In the genomic region with DNA sequence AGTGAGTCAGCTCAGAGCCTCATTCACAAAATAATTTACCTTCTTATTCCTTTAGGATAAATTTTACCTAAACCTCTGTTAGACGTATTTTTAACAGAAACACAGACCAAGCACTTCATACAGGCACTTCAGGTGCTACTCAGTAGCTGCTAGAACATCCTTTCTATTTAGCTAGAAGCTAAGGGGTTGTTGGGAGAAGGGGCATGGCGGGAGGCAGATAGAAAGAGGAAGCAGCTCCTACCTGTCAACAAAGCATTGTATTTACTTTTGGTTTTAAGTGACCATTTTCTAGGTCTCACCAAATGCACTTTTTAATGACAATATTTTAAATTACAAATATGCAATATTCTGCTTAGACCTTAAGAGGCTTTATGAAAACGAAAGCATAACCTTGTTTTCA, we compare ENCODE assay signal across 7 cellular contexts. TPM values are rescaled to one million over a fixed set of nuclear protein-coding genes. Genes with fewer than 3 reads are reported as not detected.
DNase-seq lines count a peak whose midpoint lies in the region; ATAC-seq, FAIRE-seq and TF ChIP-seq lines count a peak whose summit lies in the region.
"Not testable (repeated sequence)": the region's sequence is repeated elsewhere in the genome, so short reads cannot be mapped to it uniquely, and the experiment has no call there.

No MANE protein-coding gene starts in this region.

- not testable (repeated sequence) for H3K9me3 ChIP-seq in GM12878 (replicated peaks; ENCODE audit: control insufficient read depth, insufficient read depth, low read length)

- H4K20me1 ChIP-seq in GM12878 (ENCODE audit: control insufficient read depth, insufficient read depth) = not testable (repeated sequence)

- TF ChIP-seq RAD21 in GM12878 (IDR thresholded peaks at IDR 0.05; ENCODE audit: insufficient read depth, low read depth, low read length) = not testable (repeated sequence)

- not testable (repeated sequence) for H3K79me2 ChIP-seq in GM12878 (ENCODE audit: control insufficient read depth, insufficient read depth, low read length)

- H3K27ac ChIP-seq in GM12878 (ENCODE audit: control insufficient read depth, insufficient read depth) = not testable (repeated sequence)

- TF ChIP-seq EP300 in GM12878 (IDR thresholded peaks at IDR 0.05; ENCODE audit: borderline replicate concordance in 1 of 2, control insufficient read depth in 1 of 2, low read depth in 2 of 2, low read length in 2 of 2) = not testable (repeated sequence)

- not testable (repeated sequence) for H2AFZ ChIP-seq in GM12878 (ENCODE audit: control insufficient read depth, low read depth, low read length)

- intact Hi-C loops in GM12878 (cut with micrococcal nuclease; ENCODE audit: unreplicated experiment) = not testable (repeated sequence)

- not testable (repeated sequence) for H3K4me2 ChIP-seq in GM12878 (ENCODE audit: control insufficient read depth, insufficient read depth)

- H3K4me3 ChIP-seq in GM12878 = not testable (repeated sequence)

- not testable (repeated sequence) for H3K4me1 ChIP-seq in GM12878 (ENCODE audit: control insufficient read depth, insufficient read depth, low read length)

- DNase-seq in GM12878 (ENCODE audit: low read depth, low spot score) = not testable (repeated sequence)

- BruUV-seq in GM12878 (replicated peaks; lab: Mats Ljungman, UMichigan) = not testable (repeated sequence)

- WGBS in GM12878 (ENCODE audit: insufficient coverage, insufficient replicate concordance, low lambda C conversion rate, missing lambda C conversion rate) = 0% methylated on average over 3 of the region's 3 CpGs

- TF ChIP-seq CTCF in GM12878 (IDR thresholded peaks at IDR 0.05 in 2 of 3, conservative IDR thresholded peaks at IDR 0.05 in 1 of 3; ENCODE audit: control insufficient read depth in 2 of 3, extremely low read depth in 1 of 3, insufficient read depth in 1 of 3, low read depth in 3 of 3, low read length in 3 of 3) = not testable (repeated sequence)

- CTCF ChIA-PET in GM12878 (lab: Yijun Ruan, JAX) = not testable (repeated sequence)

- not testable (repeated sequence) for TF ChIP-seq POLR2A in GM12878 (IDR thresholded peaks at IDR 0.05; ENCODE audit: low read depth, low read length)

- SMC1A ChIA-PET in GM12878 (lab: Charles Lee; ENCODE audit: uncharacterized antibody, unreplicated experiment) = not testable (repeated sequence)

- in situ Hi-C loops in GM12878 (cut with MboI) = not testable (repeated sequence)

- RAD21 ChIA-PET in GM12878 (lab: Charles Lee; ENCODE audit: unreplicated experiment) = not testable (repeated sequence)

- not testable (repeated sequence) for FAIRE-seq in GM12878 (lab: Jason Lieb, UNC)

- peak; percentile 67 for ATAC-seq in GM18511 (IDR thresholded peaks at IDR 0.05; ENCODE audit: unreplicated experiment)
- ATAC-seq in GM19043 (IDR thresholded peaks at IDR 0.05; ENCODE audit: low read depth, unreplicated experiment) = peak; percentile 78
- ATAC-seq in GM21367 (IDR thresholded peaks at IDR 0.05; ENCODE audit: unreplicated experiment) = peak; percentile 90
- peak; percentile 60 for ATAC-seq in HG02623 (IDR thresholded peaks at IDR 0.05; ENCODE audit: unreplicated experiment)
- ATAC-seq in HG02938 (IDR thresholded peaks at IDR 0.05; ENCODE audit: unreplicated experiment) = peak; percentile 58
- peak; percentile 63 for ATAC-seq in HG03439 (IDR thresholded peaks at IDR 0.05; ENCODE audit: unreplicated experiment)
- peak; percentile 68 for ATAC-seq in GM12878

- not testable (repeated sequence) for H3K9ac ChIP-seq in GM12878 (ENCODE audit: control insufficient read depth, insufficient read depth, low read length)

- H3K27me3 ChIP-seq in GM12878 (replicated peaks in 1 of 2; ENCODE audit: control insufficient read depth in 2 of 2, insufficient read depth in 2 of 2, low read length in 1 of 2) = not testable (repeated sequence)

- H3K36me3 ChIP-seq in GM12878 (ENCODE audit: control insufficient read depth in 2 of 2, insufficient read depth in 2 of 2, low read length in 1 of 2) = not testable (repeated sequence)

- POLR2A ChIA-PET in GM12878 (lab: Charles Lee) = not testable (repeated sequence)

RNA-seq across cellular contexts. Expression of a gene that starts 19.9 kb away (rescaled TPM):
- total RNA-seq in GM12878 (2013; cell fraction: nucleolus; rRNA removed) = 4.8 and 5.8 TPM in 2 replicates
- total RNA-seq in GM12878 (2014; rRNA removed) (2.8 and 3.0 TPM in 2 replicates), GM12878 (2014; rRNA removed; fragmentation: Illumina TruSeq; extraction: Trizol) (3.6 and 3.8 TPM in 2 replicates), GM12878 (2021) (2.9 and 3.2 TPM in 2 replicates)
- 0.77 TPM for polyA plus RNA-seq in GM12878 (2011; ENCODE audit: low read depth)
- polyA plus RNA-seq in GM12878 (2011; rRNA removed) (1.3 and 1.9 TPM in 2 replicates), GM12878 (2014; fragmentation: Illumina TruSeq; extraction: Trizol) (2.4 and 3.2 TPM in 2 replicates), GM12878 (2014; fragmentation: Nextera tagmentation; extraction: Ambion mirVana) (under 1 TPM; 0.74 to 0.95 TPM), GM12878 (2014; rRNA removed) (1.00 and 1.1 TPM in 2 replicates), GM12878 (2016; fragmentation: Nextera tagmentation; extraction: Ambion mirVana) (1 to 10 TPM; 2.4 to 3.3 TPM)
- 0.51 and 0.55 TPM in 2 replicates for polyA plus RNA-seq in GM12878 (2011; cell fraction: cytosol; rRNA removed)
- 0.86 and 1.1 TPM in 2 replicates for polyA plus RNA-seq in GM12878 (2011; cell fraction: nucleus; rRNA removed)
- 1.0 and 1.9 TPM in 2 replicates for polyA plus RNA-seq in GM12878 (2012)
- 1.8 TPM in 2 replicates for polyA minus RNA-seq in GM12878 (2011; rRNA and poly(A)+ RNA removed)
- 1.7 TPM in 1 of 2 replicates, not detected in the other for polyA minus RNA-seq in GM12878 (2011; cell fraction: cytosol; rRNA and poly(A)+ RNA removed)
- polyA minus RNA-seq in GM12878 (2011; cell fraction: nucleus; rRNA and poly(A)+ RNA removed) = 1.5 and 1.8 TPM in 2 replicates
